15 cellular contexts compared by ENCODE assay signal in the genomic region with DNA sequence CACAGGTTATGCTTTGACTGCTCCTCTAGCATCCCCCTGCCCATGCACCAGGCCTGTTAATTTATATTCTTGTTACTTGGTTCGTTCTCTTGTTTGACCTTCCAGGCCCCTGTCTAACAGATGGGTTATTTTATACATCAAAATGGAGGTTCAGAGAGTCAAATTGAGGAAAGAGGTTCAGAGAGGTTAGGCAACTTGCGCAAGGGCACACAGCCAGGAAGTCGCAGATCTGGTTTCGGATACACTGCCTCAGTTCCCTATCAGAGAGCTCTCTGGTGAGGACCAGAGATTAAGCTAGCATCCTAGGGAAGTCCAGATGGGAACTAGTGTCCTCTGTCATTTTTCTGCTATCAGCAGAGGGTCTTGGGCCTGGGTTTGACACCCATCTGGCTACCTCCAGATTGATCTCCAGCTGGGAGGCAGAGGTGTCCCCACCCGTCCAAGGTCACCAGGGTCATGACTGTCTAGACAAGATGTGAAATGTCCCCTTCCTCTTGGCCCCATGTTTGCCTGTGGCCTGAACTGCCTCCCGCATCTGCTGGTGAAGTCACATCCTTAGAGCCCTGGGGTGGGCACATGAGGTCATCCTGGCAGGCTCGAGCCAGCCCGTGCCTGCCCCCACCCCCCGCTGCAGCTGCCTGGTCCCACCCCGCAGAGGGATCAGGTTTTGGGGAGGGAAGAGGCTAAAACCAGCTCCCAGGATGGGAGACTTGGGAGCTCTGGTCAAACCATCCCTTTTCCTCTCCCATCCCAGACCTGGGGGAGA.
DNase-seq lines count a peak whose midpoint lies in the region; ATAC-seq, FAIRE-seq and TF ChIP-seq lines count a peak whose summit lies in the region.
"Had no signal": no experiment of that assay in that cellular context is flagged by ENCODE, and none has a peak within 500 bp of the region (broad histone marks: within the 10 kb centered on the region; RNA-seq: fewer than 3 reads in every experiment).

No MANE protein-coding gene starts in this region.

- H3K36me3 ChIP-seq in bronchial epithelial cell (ENCODE audit: control insufficient read depth, insufficient read depth, low read length): no peaks in the 10 kb centered on the region
- H3K36me3 ChIP-seq: BE2C had no signal

- FAIRE-seq in bronchial epithelial cell (lab: Jason Lieb, UNC): no peak
- FAIRE-seq: frontal cortex had no signal

- H3K27me3 ChIP-seq in bronchial epithelial cell (ENCODE audit: control insufficient read depth, insufficient read depth, low read length): no peaks in the 10 kb centered on the region
- H3K27me3 ChIP-seq: BE2C had no signal

- no peak for TF ChIP-seq CTCF in bronchial epithelial cell (IDR thresholded peaks at IDR 0.05; ENCODE audit: insufficient read depth, low read length, severe bottlenecking)

- DNase-seq in DMS 273 treated with DMSO at 0.1 percent for 48 hours (lab: John Stamatoyannopoulos, UW) (peak; percentile 50), NCI-H524 treated with DMSO at 0.1 percent for 48 hours (lab: John Stamatoyannopoulos, UW) (peak; percentile 23), bronchial epithelial cell (ENCODE audit: low read depth) (peak; percentile 25), myocyte (ENCODE audit: low read depth) (peak; percentile 76), NCI-H187 treated with DMSO at 0.1 percent for 48 hours (lab: John Stamatoyannopoulos, UW) (no peak), HT-29 (ENCODE audit: low spot score) (no peak), activated T-cell treated with anti-CD3 and anti-CD28 coated beads for 4 hours (no peak)
- DNase-seq: activated B cell treated with CpG ODN at 0.5 μM for 24 hours; activated naive CD4-positive, alpha-beta T cell treated with anti-CD3 and anti-CD28 coated beads, Interleukin-2, amount 10 ng/mL, durations not matched to agents 7 days and 5 days; BE2C; DMS79; NCI-H1092; stimulated activated naive CD4-positive, alpha-beta T cell treated with Interleukin-2 at 50 U/mL for 16 hours had no signal

- no peak for ATAC-seq in HG03571 (IDR thresholded peaks at IDR 0.05; ENCODE audit: unreplicated experiment)

- H3K4me3 ChIP-seq in bronchial epithelial cell (ENCODE audit: low read depth, low read length): no peak overlapping the region

Comparison
In these comparisons a context has a peak if more than half of its experiments do, and no peak if none do; other contexts are left out.
1. DNase-seq: peak in DMS 273 treated with DMSO at 0.1 percent for 48 hours (single experiment), NCI-H524 treated with DMSO at 0.1 percent for 48 hours (single experiment), bronchial epithelial cell (single experiment) and myocyte (single experiment); none in NCI-H187 treated with DMSO at 0.1 percent for 48 hours (single experiment), HT-29 (single experiment) and activated T-cell treated with anti-CD3 and anti-CD28 coated beads for 4 hours (single experiment).